26 cellular contexts compared by ENCODE assay signal in the genomic region with DNA sequence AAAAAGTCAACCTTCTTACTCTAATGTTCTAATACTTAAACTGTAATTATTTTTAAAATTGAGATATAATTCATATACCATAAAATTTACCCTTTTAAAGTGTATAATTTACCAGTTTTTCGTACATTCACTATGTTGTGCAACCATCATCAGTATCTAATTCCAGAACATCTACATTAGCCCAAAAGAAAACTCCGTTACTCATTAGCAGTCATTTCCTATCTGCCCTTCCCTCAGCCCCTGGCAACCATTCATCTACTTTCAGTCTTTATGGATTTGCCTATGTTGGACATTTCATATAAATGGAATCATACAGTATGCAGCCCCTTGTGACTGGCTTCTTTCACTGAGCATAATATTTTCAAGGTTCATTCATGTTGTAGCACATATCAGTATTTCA.
"Had no signal": no experiment of that assay in that cellular context is flagged by ENCODE, and none has a peak within 500 bp of the region (broad histone marks: within the 10 kb centered on the region; RNA-seq: fewer than 3 reads in every experiment).

No MANE protein-coding gene starts in this region.

- H3K4me3 Mint-ChIP-seq: activated naive CD4-positive, alpha-beta T cell treated with anti-CD3 and anti-CD28 coated beads for 36 hours; activated T-helper 1 cell treated with anti-CD3 and anti-CD28 coated beads, Interleukin-12 subunit alpha, Interleukin-12 subunit beta, Interleukin-2, Interleukin-4 antibody, amounts not matched to agents 30 ng/mL and 10 ng/mL and 1 ng/mL, durations not matched to agents 14 hours and 24 hours and 36 hours; naive thymus-derived CD8-positive, alpha-beta T cell; neural crest cell; stimulated activated naive B cell treated with anti-CD40 and anti-IgM and Interleukin-4, amounts not matched to agents 10 μg/mL and 1 μg/mL and 100 μg/mL, for 72 hours had no signal

- H3K9me3 ChIP-seq: right atrium auricular region, stomach, thyroid gland, upper lobe of right lung had no signal

- H3K27ac ChIP-seq: cardiac muscle cell, coronary artery, right atrium auricular region, upper lobe of right lung, VCaP had no signal

- H3K27ac Mint-ChIP-seq: activated naive CD4-positive, alpha-beta T cell treated with anti-CD3 and anti-CD28 coated beads for 36 hours; activated T-helper 1 cell treated with anti-CD3 and anti-CD28 coated beads, Interleukin-12 subunit alpha, Interleukin-12 subunit beta, Interleukin-2, Interleukin-4 antibody, amounts not matched to agents 30 ng/mL and 10 ng/mL and 1 ng/mL, durations not matched to agents 14 hours and 24 hours and 36 hours had no signal

- H3K27me3 Mint-ChIP-seq: naive thymus-derived CD8-positive, alpha-beta T cell; stimulated activated naive B cell treated with anti-CD40 and anti-IgM and Interleukin-4, amounts not matched to agents 10 μg/mL and 1 μg/mL and 100 μg/mL, for 72 hours had no signal

- H3K9me3 Mint-ChIP-seq: activated naive CD4-positive, alpha-beta T cell treated with anti-CD3 and anti-CD28 coated beads for 36 hours; activated T-helper 1 cell treated with anti-CD3 and anti-CD28 coated beads, Interleukin-12 subunit alpha, Interleukin-12 subunit beta, Interleukin-2, Interleukin-4 antibody, amounts not matched to agents 30 ng/mL and 10 ng/mL and 1 ng/mL, durations not matched to agents 14 hours and 24 hours and 36 hours; naive thymus-derived CD8-positive, alpha-beta T cell; neural crest cell; stimulated activated naive B cell treated with anti-CD40 and anti-IgM and Interleukin-4, amounts not matched to agents 10 μg/mL and 1 μg/mL and 100 μg/mL, for 72 hours had no signal

- H3K36me3 ChIP-seq: cardiac muscle cell, right atrium auricular region, thyroid gland, upper lobe of right lung had no signal

- H3K4me3 ChIP-seq: cardiac muscle cell, coronary artery, right atrium auricular region, stomach, thyroid gland, upper lobe of right lung had no signal

- DNase-seq: activated CD4-positive, alpha-beta T cell treated with anti-CD3 and anti-CD28 coated beads for 4 hours; activated CD4-positive, alpha-beta T cell treated with anti-CD3 and anti-CD28 coated beads, Interleukin-2, amount 50 U/mL, for 48 hours; activated CD8-positive, alpha-beta memory T cell treated with anti-CD3 and anti-CD28 coated beads for 24 hours; activated effector memory CD4-positive, alpha-beta T cell treated with anti-CD3 and anti-CD28 coated beads, Interleukin-2, amount 50 U/mL, for 16 hours; activated naive CD4-positive, alpha-beta T cell treated with anti-CD3 and anti-CD28 coated beads for 36 hours; glutamatergic neuron; kidney; left colon; midbrain; naive thymus-derived CD8-positive, alpha-beta T cell; stimulated activated CD4-positive, alpha-beta T cell treated with anti-CD3 and anti-CD28 coated beads, Interleukin-15, amount 100 ng/mL, for 24 hours; stimulated activated CD4-positive, alpha-beta T cell treated with anti-CD3 and anti-CD28 coated beads, Interleukin-2, amount 100 ng/mL, for 24 hours; stimulated activated naive B cell treated with anti-CD40 and anti-IgM and Interleukin-4, amounts not matched to agents 10 μg/mL and 1 μg/mL and 100 μg/mL, for 72 hours; stomach; T-helper 9 cell; thyroid gland; upper lobe of right lung had no signal

- H3K27me3 ChIP-seq: cardiac muscle cell, right atrium auricular region, stomach, thyroid gland, upper lobe of right lung had no signal

- ATAC-seq: esophagus mucosa; left colon; naive thymus-derived CD8-positive, alpha-beta T cell; stimulated activated naive B cell treated with anti-CD40 and anti-IgM and Interleukin-4, amounts not matched to agents 10 μg/mL and 1 μg/mL and 100 μg/mL, for 72 hours; upper lobe of right lung had no signal

- FAIRE-seq: frontal cortex, kidney, TTC549 had no signal
